ENCODE assay signal across 8 cellular contexts in the genomic region with DNA sequence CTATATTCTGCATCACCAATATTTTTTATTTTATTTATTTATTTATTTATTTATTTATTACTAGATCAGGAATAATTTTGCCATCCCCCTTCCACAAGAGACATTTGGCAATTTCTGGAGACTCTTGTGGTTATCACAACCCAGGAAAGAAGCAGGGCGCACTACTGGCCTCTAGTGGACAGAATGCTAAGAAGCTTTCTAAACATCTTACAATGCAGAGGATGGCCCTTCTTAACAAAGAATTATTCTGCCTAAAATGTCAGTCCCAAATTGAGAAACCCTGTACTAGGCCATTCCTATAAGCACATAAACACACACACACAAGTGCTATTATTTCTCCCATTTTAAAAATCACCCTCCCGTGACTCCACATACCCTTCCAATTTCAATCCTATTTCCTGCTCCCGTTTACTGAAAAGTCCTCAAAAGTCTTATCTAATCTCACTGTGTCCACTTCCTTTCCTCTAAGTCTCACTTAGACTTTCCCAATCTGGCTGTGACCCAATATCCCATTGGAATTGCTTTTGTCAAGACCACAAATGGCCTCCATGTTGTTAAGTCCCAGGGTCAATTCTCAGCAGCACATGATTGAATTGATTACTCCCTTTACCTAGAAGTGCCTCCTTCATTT. TPM values are rescaled to one million over a fixed set of nuclear protein-coding genes. Genes with fewer than 3 reads are reported as not detected.
DNase-seq lines count a peak whose midpoint lies in the region; ATAC-seq and TF ChIP-seq lines count a peak whose summit lies in the region.

No MANE protein-coding gene starts in this region.

- no peak for TF ChIP-seq POLR2A in HCT116 (IDR thresholded peaks at IDR 0.05; ENCODE audit: borderline replicate concordance, extremely low read depth, insufficient read depth, insufficient read length)
- no peak for TF ChIP-seq POLR2A in esophagus muscularis mucosa (IDR thresholded peaks at IDR 0.05; ENCODE audit: low read depth)

- no peak overlapping the region for H3K27ac Mint-ChIP-seq in CD4-positive, CD25-positive, alpha-beta regulatory T cell
- no peak overlapping the region for H3K27ac Mint-ChIP-seq in nephron

- no peaks in the 10 kb centered on the region for H3K79me2 ChIP-seq in HCT116 (ENCODE audit: insufficient read depth, low read length)

- H2AFZ ChIP-seq in HCT116 (ENCODE audit: low read depth, low read length, poor library complexity, severe bottlenecking): peak overlapping the region; percentile 37

- ATAC-seq in CD4-positive, CD25-positive, alpha-beta regulatory T cell (ENCODE audit: low read depth in 2 of 2): peak in 1 of 2 donors; percentile 55
- peak; percentile 86 for ATAC-seq in HCT116
- no peak for ATAC-seq in HG03159 (IDR thresholded peaks at IDR 0.05; ENCODE audit: unreplicated experiment)

- no peak overlapping the region for H3K4me3 ChIP-seq in CD4-positive, CD25-positive, alpha-beta regulatory T cell (ENCODE audit: low read depth, low read length)
- no peak overlapping the region for H3K4me3 ChIP-seq in HCT116 (replicated peaks in 1 of 2; ENCODE audit: low read depth in 1 of 2, low read length in 2 of 2)
- no peak overlapping the region for H3K4me3 ChIP-seq in esophagus muscularis mucosa

- H3K36me3 ChIP-seq in CD4-positive, CD25-positive, alpha-beta regulatory T cell (ENCODE audit: control insufficient read depth, insufficient read depth, low read length): no peaks in the 10 kb centered on the region
- no peaks in the 10 kb centered on the region for H3K36me3 ChIP-seq in HCT116 (ENCODE audit: control insufficient read depth in 1 of 2, insufficient read depth in 2 of 2, low read length in 2 of 2)
- no peaks in the 10 kb centered on the region for H3K36me3 ChIP-seq in esophagus muscularis mucosa

- peak; percentile 70 for TF ChIP-seq RAD21 in HCT116 (IDR thresholded peaks at IDR 0.05; ENCODE audit: low read depth)

- H3K36me3 Mint-ChIP-seq in CD4-positive, CD25-positive, alpha-beta regulatory T cell: no peaks in the 10 kb centered on the region
- no peaks in the 10 kb centered on the region for H3K36me3 Mint-ChIP-seq in nephron (ENCODE audit: low read depth)

- no peak for TF ChIP-seq EP300 in esophagus muscularis mucosa (IDR thresholded peaks at IDR 0.05)

- 48% methylated on average over 3 of the region's 3 CpGs for WGBS in esophagus muscularis mucosa

- intact Hi-C loops in HCT116 (cut with micrococcal nuclease): loop anchor here (1.0 kb wide), 1 partner anchor 418 kb away; no protein-coding TSS in a partner anchor
- intact Hi-C loops in esophagus muscularis mucosa (cut with DNase I): loop anchor here (2.0 to 10.0 kb wide), 2 partner anchors 104 to 258 kb away; no protein-coding TSS in a partner anchor

- H3K4me1 ChIP-seq in CD4-positive, CD25-positive, alpha-beta regulatory T cell (ENCODE audit: control insufficient read depth, insufficient read depth, low read length, poor library complexity, severe bottlenecking): no peaks in the 10 kb centered on the region
- H3K4me1 ChIP-seq in HCT116 (ENCODE audit: control insufficient read depth in 1 of 2, insufficient read depth in 2 of 2, low read length in 2 of 2) (no peaks in the 10 kb centered on the region), esophagus muscularis mucosa (no peaks in the 10 kb centered on the region)

- RAD21 ChIA-PET in HCT116 (lab: Charles Lee; ENCODE audit: low non-redundant PET in 1 of 2, low total read pairs in 2 of 2, uncharacterized antibody in 2 of 2, unreplicated experiment in 2 of 2): no interaction called here

- no TSS peak for BruUV-seq in HCT116 (replicated peaks; lab: Mats Ljungman, UMichigan)

- H3K27me3 Mint-ChIP-seq in CD4-positive, CD25-positive, alpha-beta regulatory T cell: peaks cover 7% of the 10 kb centered on the region
- peaks cover 4% of the 10 kb centered on the region for H3K27me3 Mint-ChIP-seq in nephron (ENCODE audit: low read depth)

- POLR2A ChIA-PET in HCT116 (lab: Charles Lee): no interaction called here

- H3K4me3 Mint-ChIP-seq in CD4-positive, CD25-positive, alpha-beta regulatory T cell: no peak overlapping the region
- no peak overlapping the region for H3K4me3 Mint-ChIP-seq in nephron

- H3K9me2 ChIP-seq in HCT116 (ENCODE audit: insufficient read depth): no peaks in the 10 kb centered on the region

- DNase-seq in CD4-positive, CD25-positive, alpha-beta regulatory T cell: peak; percentile 14 to 72 (median 38)
- DNase-seq in HCT116 (ENCODE audit: low read depth, low spot score) (peak; percentile 63), NCI-H82 treated with DMSO at 0.1 percent for 48 hours (lab: John Stamatoyannopoulos, UW; ENCODE audit: unreplicated experiment) (peak; percentile 43), esophagus muscularis mucosa (ENCODE audit: extremely low spot score) (no peak), superior temporal gyrus (ENCODE audit: extremely low spot score) (peak; percentile 92)
- peak; percentile 15 for DNase-seq in activated CD8-positive, alpha-beta memory T cell treated with anti-CD3 and anti-CD28 coated beads, Interleukin-2, amount 50 U/mL, for 24 hours (ENCODE audit: extremely low read depth)

- no peaks in the 10 kb centered on the region for H4K20me1 ChIP-seq in HCT116 (ENCODE audit: insufficient read depth)

- peaks cover 7% of the 10 kb centered on the region for H3K27me3 ChIP-seq in CD4-positive, CD25-positive, alpha-beta regulatory T cell (ENCODE audit: control insufficient read depth, insufficient read depth, low read length)
- H3K27me3 ChIP-seq in HCT116 (ENCODE audit: insufficient read depth, low read length) (no peaks in the 10 kb centered on the region), esophagus muscularis mucosa (no peaks in the 10 kb centered on the region)

- H3K27ac ChIP-seq in CD4-positive, CD25-positive, alpha-beta regulatory T cell (ENCODE audit: insufficient read depth, low read length, poor library complexity, severe bottlenecking): no peak overlapping the region
- H3K27ac ChIP-seq in HCT116 (ENCODE audit: low read depth, low read length) (no peak overlapping the region), esophagus muscularis mucosa (replicated peaks in 1 of 4) (no peak overlapping the region)

- H3K4me1 Mint-ChIP-seq in CD4-positive, CD25-positive, alpha-beta regulatory T cell: no peaks in the 10 kb centered on the region
- H3K4me1 Mint-ChIP-seq in nephron: peaks cover 11% of the 10 kb centered on the region

- H3K9me3 Mint-ChIP-seq in CD4-positive, CD25-positive, alpha-beta regulatory T cell: no peaks in the 10 kb centered on the region
- no peaks in the 10 kb centered on the region for H3K9me3 Mint-ChIP-seq in nephron

- H3K4me2 ChIP-seq in HCT116 (ENCODE audit: low read length): no peak overlapping the region

- no peaks in the 10 kb centered on the region for H3K9me3 ChIP-seq in CD4-positive, CD25-positive, alpha-beta regulatory T cell (ENCODE audit: control insufficient read depth in 2 of 2, low read length in 2 of 2)
- H3K9me3 ChIP-seq in HCT116 (ENCODE audit: control insufficient read depth in 1 of 2, insufficient read depth in 1 of 2, low read depth in 1 of 2, low read length in 2 of 2): no peaks in the 10 kb centered on the region
- H3K9me3 ChIP-seq in esophagus muscularis mucosa: no peaks in the 10 kb centered on the region

- no peak overlapping the region for H3K9ac ChIP-seq in HCT116 (ENCODE audit: low read length)

- TF ChIP-seq CTCF in HCT116 (IDR thresholded peaks at IDR 0.05 in 2 of 3, conservative IDR thresholded peaks at IDR 0.05 in 1 of 3; ENCODE audit: borderline replicate concordance in 1 of 3, insufficient read depth in 1 of 3, low read depth in 2 of 3, low read length in 2 of 3): peak; percentile 70 to 87 (median 79)
- peak; percentile 61 to 86 (median 75) for TF ChIP-seq CTCF in esophagus muscularis mucosa (IDR thresholded peaks at IDR 0.05)
- peak; percentile 80 to 94 (median 80) for TF ChIP-seq CTCF in nephron (IDR thresholded peaks at IDR 0.05; ENCODE audit: unreplicated experiment in 3 of 3)

- CTCF ChIA-PET in HCT116 (lab: Charles Lee): interaction anchor here (0.6 to 4.8 kb wide), 14 partner anchors 10 to 824 kb away, joined by 3 to 36 read pairs (median 4); a partner anchor contains a TSS

TF ChIP-seq in HCT116, 20 proteins besides CTCF, POLR2A, EP300 and RAD21:
- TF ChIP-seq YY1 (IDR thresholded peaks at IDR 0.05; ENCODE audit: extremely low read depth, insufficient replicate concordance, low read depth, low read length): peak; percentile 22
- no peak for TF ChIP-seq EZH2phosphoT487 (IDR thresholded peaks at IDR 0.05; ENCODE audit: borderline replicate concordance)

RNA-seq across cellular contexts. Expression of a gene that starts 43.7 kb away (rescaled TPM):
- total RNA-seq in CD4-positive, CD25-positive, alpha-beta regulatory T cell: 66.5 TPM
- 10 to 100 TPM; 24.1 to 39.6 (median 34.6) TPM for polyA plus RNA-seq in CD4-positive, CD25-positive, alpha-beta regulatory T cell
- total RNA-seq in HCT116 (2021; ENCODE audit: unreplicated experiment) (60.9 TPM), esophagus muscularis mucosa (100 to 1,000 TPM; 101 to 141 (median 115) TPM)
- 37.7 and 46.6 TPM in 2 replicates for polyA plus RNA-seq in HCT116 (2012)
